ENCODE assay signal across 8 cellular contexts in the genomic region with DNA sequence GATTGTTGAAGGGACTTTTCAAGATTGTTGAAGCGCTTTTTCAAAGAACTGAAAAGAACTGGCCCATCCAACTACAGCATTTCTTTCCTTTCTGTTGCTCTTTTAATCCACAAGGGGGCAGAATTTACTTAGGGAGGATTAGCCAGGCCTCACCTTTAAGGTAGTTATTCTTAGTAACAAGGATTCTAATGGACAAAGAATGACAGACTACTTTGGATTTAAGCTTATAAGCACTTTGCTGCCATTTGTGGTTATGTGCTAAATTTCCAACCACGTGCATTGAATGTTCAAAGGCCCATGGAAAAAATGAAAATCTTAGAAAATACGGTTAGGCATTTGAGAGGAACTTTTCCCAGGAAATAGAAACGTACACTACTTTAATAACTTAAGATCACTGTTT. TPM values are rescaled to one million over a fixed set of nuclear protein-coding genes. Genes with fewer than 3 reads are reported as not detected.
DNase-seq lines count a peak whose midpoint lies in the region; ATAC-seq, FAIRE-seq and TF ChIP-seq lines count a peak whose summit lies in the region.

No MANE protein-coding gene starts in this region.

- CTCF ChIA-PET in GM12878 (lab: Yijun Ruan, JAX) = interaction anchor here (0.6 to 9.5 kb wide), 15 partner anchors 10 to 368 kb away, joined by 3 to 117 read pairs (median 5); no protein-coding TSS in a partner anchor

- ATAC-seq in GM12878 = peak; percentile 84
- ATAC-seq in stimulated activated naive CD8-positive, alpha-beta T cell treated with anti-CD3 and anti-CD28 coated beads, Interleukin-15, Interleukin-2, amounts not matched to agents 100 U/mL and 50 U/mL, for 24 hours = peak; percentile 28
- no peak for ATAC-seq in HG03342 (IDR thresholded peaks at IDR 0.05; ENCODE audit: unreplicated experiment)

- intact Hi-C loops in GM12878 (cut with micrococcal nuclease; ENCODE audit: unreplicated experiment) = loop anchor here (1.0 to 5.0 kb wide), 4 partner anchors 136 to 466 kb away; no protein-coding TSS in a partner anchor

- H3K4me3 ChIP-seq in GM12878 = no peak overlapping the region

- FAIRE-seq in GM12878 (lab: Jason Lieb, UNC) = peak; percentile 84

- no peaks in the 10 kb centered on the region for H3K36me3 ChIP-seq in GM12878 (ENCODE audit: control insufficient read depth in 2 of 2, insufficient read depth in 2 of 2, low read length in 1 of 2)

- peak; percentile 97 for TF ChIP-seq RAD21 in GM12878 (IDR thresholded peaks at IDR 0.05; ENCODE audit: insufficient read depth, low read depth, low read length)

- TF ChIP-seq CTCF in GM12878 (IDR thresholded peaks at IDR 0.05 in 2 of 3, conservative IDR thresholded peaks at IDR 0.05 in 1 of 3; ENCODE audit: control insufficient read depth in 2 of 3, extremely low read depth in 1 of 3, insufficient read depth in 1 of 3, low read depth in 3 of 3, low read length in 3 of 3) = peak; percentile 54 to 77 (median 74); a peak in 5 of 6 replicates

- peaks cover 0 to 3% of the 10 kb centered on the region in 2 experiments; a peak in 2 of 4 replicates for H3K27me3 ChIP-seq in GM12878 (replicated peaks in 1 of 2; ENCODE audit: control insufficient read depth in 2 of 2, insufficient read depth in 2 of 2, low read length in 1 of 2)

- no peak overlapping the region for H3K4me2 ChIP-seq in GM12878 (ENCODE audit: control insufficient read depth, insufficient read depth)

- WGBS in GM12878 (ENCODE audit: insufficient coverage, insufficient replicate concordance, low lambda C conversion rate, missing lambda C conversion rate) = 51% methylated on average over 4 of the region's 4 CpGs

- H3K79me2 ChIP-seq in GM12878 (ENCODE audit: control insufficient read depth, insufficient read depth, low read length) = no peaks in the 10 kb centered on the region

- H3K9ac ChIP-seq in GM12878 (ENCODE audit: control insufficient read depth, insufficient read depth, low read length) = no peak overlapping the region

- TF ChIP-seq POLR2A in GM12878 (IDR thresholded peaks at IDR 0.05; ENCODE audit: low read depth, low read length) = no peak

- no peak for TF ChIP-seq EP300 in GM12878 (IDR thresholded peaks at IDR 0.05; ENCODE audit: borderline replicate concordance in 1 of 2, control insufficient read depth in 1 of 2, low read depth in 2 of 2, low read length in 2 of 2)

- no peak overlapping the region for H2AFZ ChIP-seq in GM12878 (ENCODE audit: control insufficient read depth, low read depth, low read length)

- peaks cover 2% of the 10 kb centered on the region; the same call in 2 of the 3 replicates for H3K9me3 ChIP-seq in GM12878 (replicated peaks; ENCODE audit: control insufficient read depth, insufficient read depth, low read length)

- RAD21 ChIA-PET in GM12878 (lab: Charles Lee; ENCODE audit: unreplicated experiment) = interaction anchor here (0.6 to 5.1 kb wide), 5 partner anchors 53 to 435 kb away, joined by 3 to 44 read pairs (median 3); no protein-coding TSS in a partner anchor

- DNase-seq in AG20443 (ENCODE audit: low spot score) = peak; percentile 40
- peak; percentile 43 for DNase-seq in GM19240 (ENCODE audit: insufficient read length, low spot score)
- DNase-seq in NCI-H345 treated with DMSO at 0.1 percent for 48 hours (lab: John Stamatoyannopoulos, UW; ENCODE audit: unreplicated experiment) = peak; percentile 63
- DNase-seq in GM12878 (ENCODE audit: low read depth, low spot score) = no peak
- DNase-seq in iPS-NIHi11 (ENCODE audit: low spot score) = peak; percentile 72
- no peak for DNase-seq in stimulated activated naive CD8-positive, alpha-beta T cell treated with anti-CD3 and anti-CD28 coated beads, Interleukin-15, Interleukin-2, amounts not matched to agents 100 U/mL and 50 U/mL, for 24 hours
- no peak for DNase-seq in activated gamma-delta T cell treated with Interleukin-2 at 50 U/mL for 16 hours

- H4K20me1 ChIP-seq in GM12878 (ENCODE audit: control insufficient read depth, insufficient read depth) = no peaks in the 10 kb centered on the region

- no peak overlapping the region for H3K27ac ChIP-seq in GM12878 (ENCODE audit: control insufficient read depth, insufficient read depth)

- POLR2A ChIA-PET in GM12878 (lab: Charles Lee) = no interaction called here

- in situ Hi-C loops in GM12878 (cut with MboI) = loop anchor here (5.0 kb wide), 2 partner anchors 136 to 366 kb away; no protein-coding TSS in a partner anchor

- BruUV-seq in GM12878 (replicated peaks; lab: Mats Ljungman, UMichigan) = no TSS peak

- no peaks in the 10 kb centered on the region for H3K4me1 ChIP-seq in GM12878 (ENCODE audit: control insufficient read depth, insufficient read depth, low read length)

- SMC1A ChIA-PET in GM12878 (lab: Charles Lee; ENCODE audit: uncharacterized antibody, unreplicated experiment) = interaction anchor here (0.7 to 5.1 kb wide), 12 partner anchors 9 to 443 kb away, joined by 3 to 47 read pairs (median 3); no protein-coding TSS in a partner anchor

TF ChIP-seq in GM12878, 131 proteins besides CTCF, POLR2A, EP300 and RAD21:
- peak; percentile 75 for TF ChIP-seq MEF2B (IDR thresholded peaks at IDR 0.05; ENCODE audit: partially characterized antibody, poor library complexity, severe bottlenecking)
- peak; percentile 92 for TF ChIP-seq SMC3 (IDR thresholded peaks at IDR 0.05; ENCODE audit: borderline replicate concordance, low read length)
- TF ChIP-seq MEF2A (IDR thresholded peaks at IDR 0.05; ENCODE audit: insufficient read depth, low read depth, low read length) = peak; percentile 63; the same call in 1 of the 2 replicates
- TF ChIP-seq ZNF217 (IDR thresholded peaks at IDR 0.05) = no peak
- TF ChIP-seq FOXM1 (IDR thresholded peaks at IDR 0.05; ENCODE audit: low read depth, low read length) = 0 out of 2 replicates have a peak, but pooled peaks have one; percentile 25
- TF ChIP-seq, protein P1, sequence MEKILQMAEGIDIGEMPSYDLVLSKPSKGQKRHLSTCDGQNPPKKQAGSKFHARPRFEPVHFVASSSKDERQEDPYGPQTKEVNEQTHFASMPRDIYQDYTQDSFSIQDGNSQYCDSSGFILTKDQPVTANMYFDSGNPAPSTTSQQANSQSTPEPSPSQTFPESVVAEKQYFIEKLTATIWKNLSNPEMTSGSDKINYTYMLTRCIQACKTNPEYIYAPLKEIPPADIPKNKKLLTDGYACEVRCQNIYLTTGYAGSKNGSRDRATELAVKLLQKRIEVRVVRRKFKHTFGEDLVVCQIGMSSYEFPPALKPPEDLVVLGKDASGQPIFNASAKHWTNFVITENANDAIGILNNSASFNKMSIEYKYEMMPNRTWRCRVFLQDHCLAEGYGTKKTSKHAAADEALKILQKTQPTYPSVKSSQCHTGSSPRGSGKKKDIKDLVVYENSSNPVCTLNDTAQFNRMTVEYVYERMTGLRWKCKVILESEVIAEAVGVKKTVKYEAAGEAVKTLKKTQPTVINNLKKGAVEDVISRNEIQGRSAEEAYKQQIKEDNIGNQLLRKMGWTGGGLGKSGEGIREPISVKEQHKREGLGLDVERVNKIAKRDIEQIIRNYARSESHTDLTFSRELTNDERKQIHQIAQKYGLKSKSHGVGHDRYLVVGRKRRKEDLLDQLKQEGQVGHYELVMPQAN (conservative IDR thresholded peaks at IDR 0.05) = no peak
- TF ChIP-seq, protein P2, sequence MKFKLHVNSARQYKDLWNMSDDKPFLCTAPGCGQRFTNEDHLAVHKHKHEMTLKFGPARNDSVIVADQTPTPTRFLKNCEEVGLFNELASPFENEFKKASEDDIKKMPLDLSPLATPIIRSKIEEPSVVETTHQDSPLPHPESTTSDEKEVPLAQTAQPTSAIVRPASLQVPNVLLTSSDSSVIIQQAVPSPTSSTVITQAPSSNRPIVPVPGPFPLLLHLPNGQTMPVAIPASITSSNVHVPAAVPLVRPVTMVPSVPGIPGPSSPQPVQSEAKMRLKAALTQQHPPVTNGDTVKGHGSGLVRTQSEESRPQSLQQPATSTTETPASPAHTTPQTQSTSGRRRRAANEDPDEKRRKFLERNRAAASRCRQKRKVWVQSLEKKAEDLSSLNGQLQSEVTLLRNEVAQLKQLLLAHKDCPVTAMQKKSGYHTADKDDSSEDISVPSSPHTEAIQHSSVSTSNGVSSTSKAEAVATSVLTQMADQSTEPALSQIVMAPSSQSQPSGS (IDR thresholded peaks at IDR 0.05; ENCODE audit: low read length) = no peak

RNA-seq across cellular contexts. Expression of a gene that starts 49.5 kb away (rescaled TPM):
- 799 and 807 TPM in 2 replicates for total RNA-seq in GM12878 (2013; cell fraction: nucleolus; rRNA removed)
- total RNA-seq in GM12878 (2014; rRNA removed) = 2,142 and 2,298 TPM in 2 replicates
- total RNA-seq in GM12878 (2014; rRNA removed; fragmentation: Illumina TruSeq; extraction: Trizol) = 2,450 and 2,735 TPM in 2 replicates
- 1,578 and 1,698 TPM in 2 replicates for total RNA-seq in GM12878 (2021)
- 729 TPM for polyA plus RNA-seq in GM12878 (2011; ENCODE audit: low read depth)
- 2,716 and 3,205 TPM in 2 replicates for polyA plus RNA-seq in GM12878 (2011; rRNA removed)
- 2,085 and 3,267 TPM in 2 replicates for polyA plus RNA-seq in GM12878 (2011; cell fraction: cytosol; rRNA removed)
- 2,060 and 2,197 TPM in 2 replicates for polyA plus RNA-seq in GM12878 (2011; cell fraction: nucleus; rRNA removed)
- polyA plus RNA-seq in GM12878 (2012) = 1,101 and 1,128 TPM in 2 replicates
- 2,458 and 3,035 TPM in 2 replicates for polyA plus RNA-seq in GM12878 (2014; fragmentation: Illumina TruSeq; extraction: Trizol)
- polyA plus RNA-seq in GM12878 (2014; fragmentation: Nextera tagmentation; extraction: Ambion mirVana) = 1,000 to 10,000 TPM; 1,190 to 1,772 TPM
- polyA plus RNA-seq in GM12878 (2014; rRNA removed) = 1,683 and 2,365 TPM in 2 replicates
- 1,000 to 10,000 TPM; 1,900 to 1,949 TPM for polyA plus RNA-seq in GM12878 (2016; fragmentation: Nextera tagmentation; extraction: Ambion mirVana)
- polyA minus RNA-seq in GM12878 (2011; rRNA and poly(A)+ RNA removed) = 3,706 and 4,126 TPM in 2 replicates
- 616 and 823 TPM in 2 replicates for polyA minus RNA-seq in GM12878 (2011; cell fraction: cytosol; rRNA and poly(A)+ RNA removed)
- 785 and 1,054 TPM in 2 replicates for polyA minus RNA-seq in GM12878 (2011; cell fraction: nucleus; rRNA and poly(A)+ RNA removed)

Comparison
In these comparisons a context has a peak if more than half of its experiments do, and no peak if none do; other contexts are left out.
1. DNase-seq: peak in AG20443 (single experiment), GM19240 (single experiment), NCI-H345 treated with DMSO at 0.1 percent for 48 hours (single experiment) and iPS-NIHi11 (single experiment); none in GM12878 (single experiment), stimulated activated naive CD8-positive, alpha-beta T cell treated with anti-CD3 and anti-CD28 coated beads, Interleukin-15, Interleukin-2, amounts not matched to agents 100 U/mL and 50 U/mL, for 24 hours (single experiment) and activated gamma-delta T cell treated with Interleukin-2 at 50 U/mL for 16 hours (single experiment).